In genomic region chrX:72621163-72621562, GRCh38 we compare ENCODE assay signal across 13 cellular contexts. TPM values are rescaled to one million over a fixed set of nuclear protein-coding genes. Genes with fewer than 3 reads are reported as not detected.
DNase-seq lines count a peak whose midpoint lies in the region; ATAC-seq and TF ChIP-seq lines count a peak whose summit lies in the region.
"Had no signal": no experiment of that assay in that cellular context is flagged by ENCODE, and none has a peak within 500 bp of the region (broad histone marks: within the 10 kb centered on the region; RNA-seq: fewer than 3 reads in every experiment).

No MANE protein-coding gene starts in this region.

- H3K9me3 ChIP-seq in esophagus squamous epithelium: no peaks in the 10 kb centered on the region
- H3K9me3 ChIP-seq in uterus: no peaks in the 10 kb centered on the region
- H3K9me3 ChIP-seq in CD4-positive, alpha-beta memory T cell (ENCODE audit: control insufficient read depth in 1 of 2, low read length in 2 of 2): no peaks in the 10 kb centered on the region

- DNase-seq in activated T-cell treated with anti-CD3 and anti-CD28 coated beads, Interleukin-2, amount 50 U/mL, for 4 hours: no peak
- no peak for DNase-seq in activated T-cell treated with anti-CD3 and anti-CD28 coated beads for 4 hours
- peak; percentile 46 for DNase-seq in LNCaP clone FGC (ENCODE audit: low read depth)
- DNase-seq in esophagus squamous epithelium (lab: John Stamatoyannopoulos, UW): no peak
- DNase-seq in uterus: no peak
- DNase-seq in CD4-positive, alpha-beta memory T cell: no peak
- no peak for DNase-seq in CD1c-positive myeloid dendritic cell (ENCODE audit: extremely low spot score)
- no peak for DNase-seq in ecto neural progenitor cell (ENCODE audit: low spot score)
- DNase-seq: activated naive CD8-positive, alpha-beta T cell treated with anti-CD3 and anti-CD28 coated beads, Interleukin-2, amount 10 ng/mL, durations not matched to agents 7 days and 5 days; NCI-H1694; T-cell had no signal

- H3K4me3 Mint-ChIP-seq in activated T-cell treated with anti-CD3 and anti-CD28 coated beads, Interleukin-2, amount 50 U/mL, for 4 hours: peak overlapping the region; percentile 5
- no peak overlapping the region for H3K4me3 Mint-ChIP-seq in CD4-positive, alpha-beta memory T cell
- H3K4me3 Mint-ChIP-seq: activated naive CD8-positive, alpha-beta T cell treated with anti-CD3 and anti-CD28 coated beads, Interleukin-2, amount 10 ng/mL, durations not matched to agents 7 days and 5 days; B cell; nephron had no signal

- POLR2A ChIA-PET in CD4-positive, alpha-beta memory T cell (lab: Charles Lee; ENCODE audit: partially characterized antibody): no interaction called here

- peaks cover 3% of the 10 kb centered on the region for H3K27me3 Mint-ChIP-seq in activated T-cell treated with anti-CD3 and anti-CD28 coated beads, Interleukin-2, amount 50 U/mL, for 4 hours (ENCODE audit: low read depth)
- H3K27me3 Mint-ChIP-seq in CD4-positive, alpha-beta memory T cell: peaks cover 0 to 2% of the 10 kb centered on the region in 2 donors
- H3K27me3 Mint-ChIP-seq: activated naive CD8-positive, alpha-beta T cell treated with anti-CD3 and anti-CD28 coated beads, Interleukin-2, amount 10 ng/mL, durations not matched to agents 7 days and 5 days had no signal

- CTCF ChIA-PET in CD4-positive, alpha-beta memory T cell (lab: Charles Lee; ENCODE audit: partially characterized antibody): no interaction called here

- 7% methylated on average over 1 of the region's 1 CpG; no CpG with 5 or more reads in 1 of the 2 donors for WGBS in esophagus squamous epithelium, 2 donors

- H3K36me3 ChIP-seq in esophagus squamous epithelium: no peaks in the 10 kb centered on the region
- H3K36me3 ChIP-seq in uterus: no peaks in the 10 kb centered on the region
- H3K36me3 ChIP-seq in CD4-positive, alpha-beta memory T cell (ENCODE audit: insufficient read depth, low read length): no peaks in the 10 kb centered on the region

- H3K27me3 ChIP-seq in esophagus squamous epithelium (no peaks in the 10 kb centered on the region), uterus (no peaks in the 10 kb centered on the region)
- no peaks in the 10 kb centered on the region for H3K27me3 ChIP-seq in CD4-positive, alpha-beta memory T cell (ENCODE audit: insufficient read depth, low read length)

- H3K4me1 Mint-ChIP-seq in activated T-cell treated with anti-CD3 and anti-CD28 coated beads, Interleukin-2, amount 50 U/mL, for 4 hours (ENCODE audit: low read depth): peaks cover 17% of the 10 kb centered on the region
- peaks cover 0 to 6% (median 2%) of the 10 kb centered on the region in 4 donors for H3K4me1 Mint-ChIP-seq in CD4-positive, alpha-beta memory T cell
- H3K4me1 Mint-ChIP-seq: activated naive CD8-positive, alpha-beta T cell treated with anti-CD3 and anti-CD28 coated beads, Interleukin-2, amount 10 ng/mL, durations not matched to agents 7 days and 5 days; B cell; nephron had no signal

- H3K4me3 ChIP-seq in LNCaP clone FGC (ENCODE audit: low read depth, low read length) (peak overlapping the region; percentile 18; the same call in 1 of the 2 replicates), esophagus squamous epithelium (no peak overlapping the region), uterus (no peak overlapping the region)
- no peak overlapping the region for H3K4me3 ChIP-seq in CD4-positive, alpha-beta memory T cell (ENCODE audit: low read length in 2 of 2)

- TF ChIP-seq POLR2A in esophagus squamous epithelium (IDR thresholded peaks at IDR 0.05) (no peak), uterus (IDR thresholded peaks at IDR 0.05) (no peak)

- H3K36me3 Mint-ChIP-seq in activated T-cell treated with anti-CD3 and anti-CD28 coated beads, Interleukin-2, amount 50 U/mL, for 4 hours (ENCODE audit: insufficient read depth): no peaks in the 10 kb centered on the region
- H3K36me3 Mint-ChIP-seq in CD4-positive, alpha-beta memory T cell: no peaks in the 10 kb centered on the region
- H3K36me3 Mint-ChIP-seq: T-cell had no signal

- intact Hi-C loops in esophagus squamous epithelium (cut with DNase I): no loop called here
- intact Hi-C loops in uterus (cut with DNase I; ENCODE audit: low total_unique reads): no loop called here
- intact Hi-C loops in CD4-positive, alpha-beta memory T cell (cut with micrococcal nuclease): no loop called here

- no peaks in the 10 kb centered on the region for H3K9me3 Mint-ChIP-seq in activated T-cell treated with anti-CD3 and anti-CD28 coated beads, Interleukin-2, amount 50 U/mL, for 4 hours
- H3K9me3 Mint-ChIP-seq in CD4-positive, alpha-beta memory T cell: peaks cover 0 to 2% (median 0%) of the 10 kb centered on the region in 8 donors
- H3K9me3 Mint-ChIP-seq: activated naive CD8-positive, alpha-beta T cell treated with anti-CD3 and anti-CD28 coated beads, Interleukin-2, amount 10 ng/mL, durations not matched to agents 7 days and 5 days; nephron had no signal

- H3K4me1 ChIP-seq in esophagus squamous epithelium (peaks cover 0 to 16% (median 0%) of the 10 kb centered on the region in 3 donors), uterus (no peaks in the 10 kb centered on the region)
- no peaks in the 10 kb centered on the region for H3K4me1 ChIP-seq in CD4-positive, alpha-beta memory T cell (ENCODE audit: insufficient read depth, low read length)

- no peak for ATAC-seq in activated T-cell treated with anti-CD3 and anti-CD28 coated beads, Interleukin-2, amount 50 U/mL, for 4 hours

- TF ChIP-seq CTCF in LNCaP clone FGC (IDR thresholded peaks at IDR 0.05; ENCODE audit: control insufficient read depth, extremely low read depth, insufficient read depth) (no peak), esophagus squamous epithelium (IDR thresholded peaks at IDR 0.05) (no peak), uterus (IDR thresholded peaks at IDR 0.05) (no peak)

- H3K27ac ChIP-seq in esophagus squamous epithelium (peak overlapping the region; percentile 55 to 79 (median 59)), uterus (peak overlapping the region; percentile 51 to 66)
- no peak overlapping the region for H3K27ac ChIP-seq in CD4-positive, alpha-beta memory T cell (ENCODE audit: low read depth, low read length)

- H3K27ac Mint-ChIP-seq in CD4-positive, alpha-beta memory T cell: no peak overlapping the region
- H3K27ac Mint-ChIP-seq: activated naive CD8-positive, alpha-beta T cell treated with anti-CD3 and anti-CD28 coated beads, Interleukin-2, amount 10 ng/mL, durations not matched to agents 7 days and 5 days; B cell; nephron had no signal

RNA-seq across cellular contexts. Expression of gene HDAC8, which starts 48.5 kb away (rescaled TPM):
- 10 to 100 TPM; 15.9 to 19.6 (median 18.1) TPM for total RNA-seq in activated T-cell treated with anti-CD3 and anti-CD28 coated beads, Interleukin-2, amount 50 U/mL, for 4 hours
- total RNA-seq in esophagus squamous epithelium: 10 to 100 TPM; 16.8 to 26.9 (median 18.0) TPM
- total RNA-seq in uterus: 100 to 1,000 TPM in 1 of 4 donors, 10 to 100 TPM in 3; 16.2 to 138 (median 43.1) TPM
- total RNA-seq in CD4-positive, alpha-beta memory T cell: 10 to 100 TPM; 15.2 to 23.0 TPM
- 10 to 100 TPM; 15.2 to 18.9 TPM for polyA plus RNA-seq in CD4-positive, alpha-beta memory T cell
